28 cellular contexts compared by ENCODE assay signal in the genomic region with DNA sequence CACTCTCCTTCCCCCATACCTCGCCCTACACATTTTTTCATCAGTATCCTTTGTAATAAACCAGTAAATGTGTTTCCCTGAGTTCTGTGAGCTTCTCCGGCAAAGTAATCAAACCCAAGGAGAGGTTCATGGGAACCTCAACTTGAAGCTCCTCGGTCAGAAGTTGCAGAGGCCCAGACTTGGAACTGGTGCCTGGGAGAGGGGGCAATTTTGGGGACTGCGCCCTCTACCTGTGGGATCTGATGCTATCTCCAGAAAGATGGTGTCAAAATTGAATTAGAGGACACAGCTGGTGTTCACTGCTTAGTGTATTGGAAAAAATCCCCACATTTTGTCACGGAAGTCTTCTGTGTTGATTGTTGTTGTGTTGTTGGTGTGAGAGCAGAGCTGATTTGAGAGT.
DNase-seq lines count a peak whose midpoint lies in the region; ATAC-seq and TF ChIP-seq lines count a peak whose summit lies in the region.
"Had no signal": no experiment of that assay in that cellular context is flagged by ENCODE, and none has a peak within 500 bp of the region (broad histone marks: within the 10 kb centered on the region; RNA-seq: fewer than 3 reads in every experiment).

No MANE protein-coding gene starts in this region.

- no peak overlapping the region for H3K27ac ChIP-seq in trophoblast cell (ENCODE audit: low read depth, low read length)
- H3K27ac ChIP-seq: 22Rv1, breast epithelium, coronary artery, HL-60, thoracic aorta had no signal

- no peaks in the 10 kb centered on the region for H3K36me3 ChIP-seq in trophoblast cell (ENCODE audit: control insufficient read depth in 1 of 2, insufficient read depth in 2 of 2, low read length in 2 of 2)
- H3K36me3 ChIP-seq: breast epithelium, MG63, thoracic aorta had no signal

- H4K91ac ChIP-seq in trophoblast cell (ENCODE audit: low read depth, low read length), result no peak overlapping the region

- no peak overlapping the region for H4K12ac ChIP-seq in trophoblast cell (ENCODE audit: low read depth, low read length)

- no peak overlapping the region for H3K4ac ChIP-seq in trophoblast cell (ENCODE audit: low read depth, low read length)

- H3K79me1 ChIP-seq in trophoblast cell (ENCODE audit: low read length), result no peaks in the 10 kb centered on the region

- peaks cover 2 to 5% of the 10 kb centered on the region in 2 experiments for H3K4me1 ChIP-seq in trophoblast cell (ENCODE audit: control insufficient read depth in 1 of 2, insufficient read depth in 2 of 2, low read length in 2 of 2)
- H3K4me1 ChIP-seq: breast epithelium, Caco-2 had no signal

- H3K14ac ChIP-seq in trophoblast cell (ENCODE audit: low read length), result no peak overlapping the region

- no CpG with 5 or more reads among the region's 5 CpGs for WGBS in trophoblast cell (ENCODE audit: extremely low coverage, insufficient coverage, insufficient read length)

- H2AFZ ChIP-seq in trophoblast cell (ENCODE audit: insufficient read depth, low read length, poor library complexity), result no peak overlapping the region

- no peak overlapping the region for H3K9ac ChIP-seq in trophoblast cell (ENCODE audit: low read length)

- H3K79me2 ChIP-seq in trophoblast cell (ENCODE audit: control insufficient read depth, insufficient read depth, low read length, poor library complexity), result no peaks in the 10 kb centered on the region

- no peak overlapping the region for H3K4me2 ChIP-seq in trophoblast cell (ENCODE audit: low read length)

- H3K4me3 ChIP-seq in astrocyte of the spinal cord (ENCODE audit: low read depth, low read length) (no peak overlapping the region), trophoblast cell (ENCODE audit: low read depth, low read length) (no peak overlapping the region)
- H3K4me3 ChIP-seq: breast epithelium, coronary artery, MG63, thoracic aorta had no signal

- peak overlapping the region; percentile 28 for H4K8ac ChIP-seq in trophoblast cell (ENCODE audit: low read depth, low read length)

- in situ Hi-C loops in KBM-7 (cut with MboI; ENCODE audit: low pct_unique_long_range_greater_than_20kb, low sequenced_read_pairs) (no loop called here), astrocyte of the spinal cord (cut with HindIII; ENCODE audit: low sequenced_read_pairs) (no loop called here)

- no peak overlapping the region for H2BK120ac ChIP-seq in trophoblast cell (ENCODE audit: insufficient read depth, low read length, poor library complexity)

- H3K9me3 ChIP-seq in trophoblast cell (ENCODE audit: insufficient read depth, low read depth, low read length), result no peaks in the 10 kb centered on the region
- H3K9me3 ChIP-seq: breast epithelium, Caco-2, MG63, thoracic aorta had no signal

- intact Hi-C loops in left cardiac atrium (cut with DNase I), result no loop called here

- DNase-seq in DMS53 (lab: John Stamatoyannopoulos, UW) (peak; percentile 6), DMS53 treated with DMSO at 0.1 percent for 48 hours (lab: John Stamatoyannopoulos, UW; ENCODE audit: unreplicated experiment) (no peak), KBM-7 (peak; percentile 28), astrocyte of the spinal cord (ENCODE audit: low read depth, low spot score) (no peak), trophoblast cell (no peak), left cardiac atrium (no peak), NCI-H2196 (lab: John Stamatoyannopoulos, UW; ENCODE audit: unreplicated experiment) (no peak)
- DNase-seq: activated CD4-positive, alpha-beta memory T cell treated with anti-CD3 and anti-CD28 coated beads, Interleukin-2, amount 10 ng/mL, durations not matched to agents 7 days and 5 days; activated CD4-positive, CD25-positive, alpha-beta regulatory T cell; activated gamma-delta T cell; EL; kidney glomerular epithelial cell; mammary epithelial cell; MG63; NCI-H1417 treated with DMSO at 0.1 percent for 48 hours; NCI-H510A treated with DMSO at 0.1 percent for 48 hours; RPMI8226; small intestine; stimulated activated naive B cell treated with anti-CD40 and anti-IgM and Interleukin-4, amounts not matched to agents 10 μg/mL and 1 μg/mL and 100 μg/mL, for 72 hours; T1000 had no signal

- TF ChIP-seq CTCF in astrocyte of the spinal cord (IDR thresholded peaks at IDR 0.05; ENCODE audit: low read depth, low read length), result peak; percentile 2

- H2BK5ac ChIP-seq in trophoblast cell (ENCODE audit: low read depth, low read length, poor library complexity), result no peak overlapping the region

- H3K27me3 ChIP-seq in trophoblast cell (ENCODE audit: insufficient read depth, low read length), result no peaks in the 10 kb centered on the region
- H3K27me3 ChIP-seq: MG63 had no signal

- no peak overlapping the region for H2BK12ac ChIP-seq in trophoblast cell (ENCODE audit: low read length)

- no peak overlapping the region for H3K23ac ChIP-seq in trophoblast cell (ENCODE audit: low read length)

- ATAC-seq in left cardiac atrium, result no peak
- no peak for ATAC-seq in GM21723 (IDR thresholded peaks at IDR 0.05; ENCODE audit: unreplicated experiment)
- ATAC-seq: HepG2; stimulated activated naive B cell treated with anti-CD40 and anti-IgM and Interleukin-4, amounts not matched to agents 10 μg/mL and 1 μg/mL and 100 μg/mL, for 72 hours had no signal

- H2AK5ac ChIP-seq in trophoblast cell (ENCODE audit: low read length), result no peak overlapping the region

- no peak overlapping the region for H3K18ac ChIP-seq in trophoblast cell (ENCODE audit: low read length)

Comparison
In these comparisons a context has a peak if more than half of its experiments do, and no peak if none do; other contexts are left out.
1. DNase-seq: peak in DMS53 (single experiment) and KBM-7 (single experiment); none in DMS53 treated with DMSO at 0.1 percent for 48 hours (single experiment), astrocyte of the spinal cord (single experiment), trophoblast cell (0 of 2), left cardiac atrium (single experiment) and NCI-H2196 (single experiment).